In genomic region chr9:136575626-136576268, GRCh38 we compare ENCODE assay signal across 17 cellular contexts. TPM values are rescaled to one million over a fixed set of nuclear protein-coding genes. Genes with fewer than 3 reads are reported as not detected.
A peak's percentile ranks its signal among the peaks of the same experiment; 100 is the strongest.
DNase-seq lines count a peak whose midpoint lies in the region; ATAC-seq and TF ChIP-seq lines count a peak whose summit lies in the region.
"Had no signal": no experiment of that assay in that cellular context is flagged by ENCODE, and none has a peak within 500 bp of the region (broad histone marks: within the 10 kb centered on the region; RNA-seq: fewer than 3 reads in every experiment).

No MANE protein-coding gene starts in this region.

- no peaks in the 10 kb centered on the region for H3K27me3 ChIP-seq in right cardiac atrium (ENCODE audit: control insufficient read depth, insufficient read depth)
- no peaks in the 10 kb centered on the region for H3K27me3 ChIP-seq in Karpas-422 (ENCODE audit: low read length)
- no peaks in the 10 kb centered on the region for H3K27me3 ChIP-seq in HAP-1 (ENCODE audit: low read depth)
- H3K27me3 ChIP-seq: SJCRH30 had no signal

- in situ Hi-C loops in HAP-1 (cut with MboI; ENCODE audit: low sequenced_read_pairs), result no loop called here

- H3K79me2 ChIP-seq in Karpas-422 (ENCODE audit: low read length), result no peaks in the 10 kb centered on the region

- TF ChIP-seq CTCF in chondrocyte (IDR thresholded peaks at IDR 0.05), result no peak

- no peak overlapping the region for H3K9ac ChIP-seq in Karpas-422 (ENCODE audit: low read length)

- no peak overlapping the region for H3K4me3 Mint-ChIP-seq in chondrocyte (ENCODE audit: unreplicated experiment)
- H3K4me3 Mint-ChIP-seq: CD4-positive, alpha-beta T cell; IgD-negative memory B cell had no signal

- no peak overlapping the region for H3K4me2 ChIP-seq in Karpas-422 (ENCODE audit: low read depth, low read length, poor library complexity, severe bottlenecking)

- H3K9me3 Mint-ChIP-seq in chondrocyte (ENCODE audit: low read depth), result no peaks in the 10 kb centered on the region
- H3K9me3 Mint-ChIP-seq: CD4-positive, alpha-beta T cell; IgD-negative memory B cell had no signal

- H3K36me3 ChIP-seq in Karpas-422 (ENCODE audit: insufficient read depth, low read length) (no peaks in the 10 kb centered on the region), HAP-1 (replicated peaks) (no peaks in the 10 kb centered on the region)
- H3K36me3 ChIP-seq: SJCRH30 had no signal

- WGBS in right cardiac atrium, result 83% methylated on average over 21 of the region's 21 CpGs

- H3K27ac ChIP-seq in right cardiac atrium (ENCODE audit: low read length) (no peak overlapping the region), Karpas-422 (ENCODE audit: low read length) (no peak overlapping the region)
- H3K27ac ChIP-seq: SJCRH30 had no signal

- H3K27me3 Mint-ChIP-seq in chondrocyte (ENCODE audit: low read depth), result no peaks in the 10 kb centered on the region
- H3K27me3 Mint-ChIP-seq: CD4-positive, alpha-beta T cell had no signal

- no peak overlapping the region for H2AFZ ChIP-seq in Karpas-422 (ENCODE audit: low read length)

- DNase-seq in right cardiac atrium, result peak in 2 of 3 donors; percentile 21 to 53
- DNase-seq in cardiac septum (ENCODE audit: low spot score), result no peak
- no peak for DNase-seq in chondrocyte (ENCODE audit: low spot score)
- no peak for DNase-seq in left lobe of liver (ENCODE audit: low spot score)
- DNase-seq in Karpas-422, result no peak
- no peak for DNase-seq in HAP-1 (ENCODE audit: low spot score in 2 of 2)
- no peak for DNase-seq in SW 1271 (lab: John Stamatoyannopoulos, UW)
- DNase-seq: CD4-positive, alpha-beta T cell; H7; MV-4-11; NCI-H1417 treated with DMSO at 0.1 percent for 48 hours; NCI-H2029; NCI-H2171 treated with DMSO at 0.1 percent for 48 hours; NCI-H774; SJCRH30 had no signal

- H3K27ac Mint-ChIP-seq in chondrocyte (ENCODE audit: unreplicated experiment), result peak overlapping the region; percentile 76
- H3K27ac Mint-ChIP-seq: CD4-positive, alpha-beta T cell had no signal

- H3K4me1 ChIP-seq in right cardiac atrium (ENCODE audit: control insufficient read depth, insufficient read depth, low read length) (peaks cover 10% of the 10 kb centered on the region), Karpas-422 (ENCODE audit: low read length) (no peaks in the 10 kb centered on the region), HAP-1 (peaks cover 26% of the 10 kb centered on the region)

- no peaks in the 10 kb centered on the region for H3K9me2 ChIP-seq in Karpas-422 (replicated peaks; ENCODE audit: insufficient read depth, low read length)

- H3K4me1 Mint-ChIP-seq in chondrocyte (ENCODE audit: low read depth), result peaks cover 49% of the 10 kb centered on the region

- H4K20me1 ChIP-seq in Karpas-422 (ENCODE audit: insufficient read depth, low read depth, low read length), result no peaks in the 10 kb centered on the region

- no peak overlapping the region for H3K4me3 ChIP-seq in right cardiac atrium (ENCODE audit: low read length)
- no peak overlapping the region for H3K4me3 ChIP-seq in Karpas-422 (ENCODE audit: low read length)
- H3K4me3 ChIP-seq in HAP-1, result no peak overlapping the region
- H3K4me3 ChIP-seq: SJCRH30 had no signal

- intact Hi-C loops in right cardiac atrium (cut with DNase I) (no loop called here), cardiac septum (cut with DNase I) (no loop called here)

- H3K9me3 ChIP-seq in right cardiac atrium (ENCODE audit: control insufficient read depth, low read length) (no peaks in the 10 kb centered on the region), Karpas-422 (ENCODE audit: low read length) (no peaks in the 10 kb centered on the region), HAP-1 (no peaks in the 10 kb centered on the region)
- H3K9me3 ChIP-seq: SJCRH30 had no signal

- ATAC-seq in right cardiac atrium (no peak), left lobe of liver (peak; percentile 10), GM18867 (IDR thresholded peaks at IDR 0.05; ENCODE audit: unreplicated experiment) (no peak)

- H3K36me3 Mint-ChIP-seq in chondrocyte (ENCODE audit: low read depth), result no peaks in the 10 kb centered on the region

RNA-seq across cellular contexts. Expression of gene NOTCH1, which starts 29.9 kb away (rescaled TPM):
- 10 to 100 TPM; 20.4 to 31.9 (median 29.4) TPM for total RNA-seq in right cardiac atrium
- 10.8 TPM for polyA plus RNA-seq in right cardiac atrium
- total RNA-seq in cardiac septum, result 29.7 TPM
- 11.6 to 28.7 TPM (median 27.5 TPM) in 3 replicates for total RNA-seq in chondrocyte
- 31.9 TPM for total RNA-seq in left lobe of liver
- total RNA-seq in Karpas-422 (2014; rRNA removed; shearing (Covaris generic); ENCODE audit: low replicate concordance), result 4.3 and 15.0 TPM in 2 replicates

Comparison
In these comparisons a context has a peak if more than half of its experiments do, and no peak if none do; other contexts are left out.
1. DNase-seq: peak in right cardiac atrium (2 of 3); none in cardiac septum (single experiment), chondrocyte (single experiment), left lobe of liver (single experiment), Karpas-422 (single experiment), HAP-1 (0 of 2) and SW 1271 (0 of 2).